In the genomic region with DNA sequence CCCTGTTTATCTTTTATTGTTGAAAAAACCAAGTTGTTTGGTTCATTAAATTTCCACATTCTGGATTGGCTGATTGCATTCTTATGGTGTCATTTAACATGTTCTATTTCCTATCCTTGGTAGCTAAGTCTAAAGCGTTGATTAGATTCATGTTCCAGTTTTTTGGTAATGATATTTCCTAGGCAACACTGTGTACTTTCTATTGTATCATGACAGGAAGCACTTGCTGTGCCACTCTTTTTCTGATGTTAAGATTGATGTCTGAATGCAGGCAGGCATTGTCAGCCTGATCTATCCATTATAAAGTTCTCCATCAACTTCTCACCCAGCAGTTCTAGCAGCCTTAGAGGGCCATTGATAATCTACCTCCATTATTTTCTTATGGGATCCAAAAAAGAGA, we compare ENCODE assay signal across 21 cellular contexts.
"Had no signal": no experiment of that assay in that cellular context is flagged by ENCODE, and none has a peak within 500 bp of the region (broad histone marks: within the 10 kb centered on the region; RNA-seq: fewer than 3 reads in every experiment).

No MANE protein-coding gene starts in this region.

- H3K4me1 ChIP-seq: adrenal gland, SJCRH30 had no signal

- H3K27ac ChIP-seq: adrenal gland, SJCRH30 had no signal

- H3K9me2 ChIP-seq: SK-N-SH had no signal

- ATAC-seq: activated CD4-positive, CD25-positive, alpha-beta regulatory T cell treated with anti-CD3 and anti-CD28 coated beads, Interleukin-2, amount 50 U/mL, for 24 hours; activated CD8-positive, alpha-beta T cell treated with anti-CD3 and anti-CD28 coated beads for 36 hours; activated T-cell treated with anti-CD3 and anti-CD28 coated beads, Interleukin-2, amount 50 U/mL, for 72 hours; Panc1 had no signal

- H3K36me3 ChIP-seq: adrenal gland, SJCRH30 had no signal

- DNase-seq: activated CD4-positive, alpha-beta T cell treated with anti-CD3 and anti-CD28 coated beads for 4 hours; activated CD8-positive, alpha-beta memory T cell treated with anti-CD3 and anti-CD28 coated beads, Interleukin-2, amount 50 U/mL, for 4 hours; activated CD8-positive, alpha-beta T cell treated with anti-CD3 and anti-CD28 coated beads for 36 hours; activated naive CD4-positive, alpha-beta T cell treated with anti-CD3 and anti-CD28 coated beads, Interleukin-2, amount 50 U/mL, for 16 hours; activated naive CD8-positive, alpha-beta T cell treated with anti-CD3 and anti-CD28 coated beads, Interleukin-2, amount 10 ng/mL, durations not matched to agents 7 days and 5 days; activated T-cell treated with anti-CD3 and anti-CD28 coated beads, Interleukin-2, amount 50 U/mL, for 72 hours; adrenal gland; anterior cingulate cortex; cerebellar nuclear complex; Kasumi-1; NCI-H1105 treated with DMSO at 0.1 percent for 48 hours; NCI-H1436 treated with DMSO at 0.1 percent for 48 hours; NCI-H187; NCI-H345; NCI-H510A; Right ventricle myocardium superior; RPMI8226; SJCRH30; SK-N-SH had no signal

- H3K4me3 ChIP-seq: adrenal gland, SJCRH30 had no signal

- H3K9ac ChIP-seq: SK-N-SH had no signal

- H3K9me3 ChIP-seq: adrenal gland, SJCRH30, SK-N-SH had no signal

- H3K27me3 ChIP-seq: adrenal gland, SJCRH30 had no signal

- H3K4me2 ChIP-seq: SK-N-SH had no signal
